In genomic region chr11:120566176-120566575, GRCh38 we compare ENCODE assay signal across 17 cellular contexts. TPM values are rescaled to one million over a fixed set of nuclear protein-coding genes. Genes with fewer than 3 reads are reported as not detected.
DNase-seq lines count a peak whose midpoint lies in the region; ATAC-seq, FAIRE-seq and TF ChIP-seq lines count a peak whose summit lies in the region.
"Had no signal": no experiment of that assay in that cellular context is flagged by ENCODE, and none has a peak within 500 bp of the region (broad histone marks: within the 10 kb centered on the region; RNA-seq: fewer than 3 reads in every experiment).

No MANE protein-coding gene starts in this region.

- no peak overlapping the region for H3K27ac Mint-ChIP-seq in stimulated activated effector memory CD8-positive, alpha-beta T cell treated with anti-CD3 and anti-CD28 coated beads, Interleukin-12 subunit alpha, Interleukin-12 subunit beta, amount 100 ng/mL, for 72 hours

- no peaks in the 10 kb centered on the region for H3K4me1 Mint-ChIP-seq in stimulated activated effector memory CD8-positive, alpha-beta T cell treated with anti-CD3 and anti-CD28 coated beads, Interleukin-12 subunit alpha, Interleukin-12 subunit beta, amount 100 ng/mL, for 72 hours

- H3K79me2 ChIP-seq in keratinocyte (ENCODE audit: control insufficient read depth, insufficient read depth, low read length), result no peaks in the 10 kb centered on the region

- peak; percentile 84 for FAIRE-seq in keratinocyte (lab: Jason Lieb, UNC)
- FAIRE-seq: HepG2 had no signal

- peak overlapping the region; percentile 14 for H3K27ac ChIP-seq in angular gyrus (ENCODE audit: low read depth, low read length)
- no peak overlapping the region for H3K27ac ChIP-seq in keratinocyte (ENCODE audit: control insufficient read depth, insufficient read depth, low read length)
- H3K27ac ChIP-seq: esophagus muscularis mucosa, thoracic aorta had no signal

- H3K9ac ChIP-seq in keratinocyte (ENCODE audit: control insufficient read depth, extremely low read depth, insufficient read depth, low read length), result no peak overlapping the region

- dilution Hi-C loops in keratinocyte (cut with MboI; ENCODE audit: extremely low pct_ligation_motif_present, low sequenced_read_pairs), result no loop called here

- no peaks in the 10 kb centered on the region for H3K9me3 Mint-ChIP-seq in stimulated activated effector memory CD8-positive, alpha-beta T cell treated with anti-CD3 and anti-CD28 coated beads, Interleukin-12 subunit alpha, Interleukin-12 subunit beta, amount 100 ng/mL, for 72 hours

- no peak overlapping the region for H3K4me3 Mint-ChIP-seq in stimulated activated effector memory CD8-positive, alpha-beta T cell treated with anti-CD3 and anti-CD28 coated beads, Interleukin-12 subunit alpha, Interleukin-12 subunit beta, amount 100 ng/mL, for 72 hours

- no peak overlapping the region for H3K4me3 ChIP-seq in keratinocyte (ENCODE audit: control insufficient read depth in 2 of 3, extremely low read depth in 1 of 3, insufficient read depth in 2 of 3, low read depth in 1 of 3, low read length in 3 of 3)
- H3K4me3 ChIP-seq: esophagus muscularis mucosa, thoracic aorta had no signal

- peaks cover 32% of the 10 kb centered on the region for H3K27me3 ChIP-seq in keratinocyte (ENCODE audit: control insufficient read depth, extremely low read depth, insufficient read depth, low read length)

- no peak for TF ChIP-seq CTCF in keratinocyte (optimal IDR thresholded peaks at IDR 0.05 in 1 of 3, IDR thresholded peaks at IDR 0.05 in 1 of 3, conservative IDR thresholded peaks at IDR 0.05 in 1 of 3; ENCODE audit: extremely low read depth in 1 of 3, insufficient read depth in 2 of 3, low read length in 3 of 3)

- DNase-seq in 8988T (peak; percentile 82), HK-2 (ENCODE audit: unreplicated experiment) (peak; percentile 20), keratinocyte (ENCODE audit: low read depth, low spot score) (peak; percentile 5), hepatic stellate cell (ENCODE audit: low spot score) (no peak), activated T-cell treated with anti-CD3 and anti-CD28 coated beads for 4 hours (no peak)
- DNase-seq in stimulated activated CD4-positive, alpha-beta T cell treated with anti-CD3 and anti-CD28 coated beads, Interleukin-1b, Interleukin-23, amount 100 ng/mL, for 48 hours, result no peak
- no peak for DNase-seq in stimulated activated effector memory CD8-positive, alpha-beta T cell treated with anti-CD3 and anti-CD28 coated beads, Interleukin-12 subunit alpha, Interleukin-12 subunit beta, amount 100 ng/mL, for 72 hours (ENCODE audit: low spot score in 2 of 2)
- DNase-seq: activated naive CD4-positive, alpha-beta T cell treated with Interleukin-2 at 50 U/mL for 16 hours; cerebellar nuclear complex; NCI-H69; occipital lobe; SHP77 treated with DMSO at 0.1 percent for 48 hours; stimulated activated CD4-positive, alpha-beta T cell treated with anti-CD3 and anti-CD28 coated beads, Interleukin-12 subunit alpha, Interleukin-12 subunit beta, amount 100 ng/mL, for 4 hours had no signal

- peaks cover 16% of the 10 kb centered on the region for H3K4me1 ChIP-seq in keratinocyte (ENCODE audit: control insufficient read depth, extremely low read depth, insufficient read depth, low read length)

- no peaks in the 10 kb centered on the region for H3K9me3 ChIP-seq in keratinocyte (ENCODE audit: control insufficient read depth, low read depth, low read length)
- H3K9me3 ChIP-seq: esophagus muscularis mucosa, thoracic aorta had no signal

- no peaks in the 10 kb centered on the region for H3K36me3 Mint-ChIP-seq in stimulated activated effector memory CD8-positive, alpha-beta T cell treated with anti-CD3 and anti-CD28 coated beads, Interleukin-12 subunit alpha, Interleukin-12 subunit beta, amount 100 ng/mL, for 72 hours

- H3K4me2 ChIP-seq in keratinocyte (ENCODE audit: control insufficient read depth, extremely low read depth, insufficient read depth, low read depth, low read length), result peak overlapping the region; percentile 20

- no peak for ATAC-seq in stimulated activated effector memory CD8-positive, alpha-beta T cell treated with anti-CD3 and anti-CD28 coated beads, Interleukin-12 subunit alpha, Interleukin-12 subunit beta, amount 100 ng/mL, for 72 hours
- ATAC-seq: HepG2 had no signal

- no peak overlapping the region for H2AFZ ChIP-seq in keratinocyte (ENCODE audit: control insufficient read depth, low read length)

- no peaks in the 10 kb centered on the region for H3K9me1 ChIP-seq in keratinocyte (ENCODE audit: control insufficient read depth, extremely low read depth, insufficient read depth, low read length)

- no peaks in the 10 kb centered on the region for H4K20me1 ChIP-seq in keratinocyte (ENCODE audit: control insufficient read depth, extremely low read depth, insufficient read depth, low read length)

- no peaks in the 10 kb centered on the region for H3K36me3 ChIP-seq in keratinocyte (ENCODE audit: control insufficient read depth in 2 of 2, extremely low read depth in 1 of 2, insufficient read depth in 2 of 2, low read length in 2 of 2)
- H3K36me3 ChIP-seq: esophagus muscularis mucosa, thoracic aorta had no signal

RNA-seq across cellular contexts. Expression of gene GRIK4, which starts 54.6 kb away (rescaled TPM):
- not detected in 3 replicates for polyA plus RNA-seq in keratinocyte
- polyA plus RNA-seq in keratinocyte (2011; ENCODE audit: low read depth), result not detected
- not detected in 2 replicates for polyA plus RNA-seq in keratinocyte (2011; cell fraction: cytosol; rRNA removed)
- polyA plus RNA-seq in keratinocyte (2011; cell fraction: nucleus; rRNA removed), result not detected in 2 replicates
- not detected in 2 replicates for polyA plus RNA-seq in keratinocyte (2012; ENCODE audit: low replicate concordance)
- not detected in 3 replicates for polyA minus RNA-seq in keratinocyte
- not detected for polyA minus RNA-seq in keratinocyte (2011; cell fraction: cytosol; rRNA and poly(A)+ RNA removed)
- polyA minus RNA-seq in keratinocyte (2011; cell fraction: nucleus; rRNA and poly(A)+ RNA removed), result not detected in 2 replicates

Comparison
In these comparisons a context has a peak if more than half of its experiments do, and no peak if none do; other contexts are left out.
1. DNase-seq: peak in 8988T (single experiment), HK-2 (single experiment) and keratinocyte (single experiment); none in hepatic stellate cell (single experiment), activated T-cell treated with anti-CD3 and anti-CD28 coated beads for 4 hours (single experiment), stimulated activated CD4-positive, alpha-beta T cell treated with anti-CD3 and anti-CD28 coated beads, Interleukin-1b, Interleukin-23, amount 100 ng/mL, for 48 hours (single experiment) and stimulated activated effector memory CD8-positive, alpha-beta T cell treated with anti-CD3 and anti-CD28 coated beads, Interleukin-12 subunit alpha, Interleukin-12 subunit beta, amount 100 ng/mL, for 72 hours (0 of 2).